Comparison of ENCODE assay signal across 9 cellular contexts in genomic region chr1:116934586-116935207, GRCh38. TPM values are rescaled to one million over a fixed set of nuclear protein-coding genes. Genes with fewer than 3 reads are reported as not detected.
A peak's percentile ranks its signal among the peaks of the same experiment; 100 is the strongest.
DNase-seq lines count a peak whose midpoint lies in the region; ATAC-seq and TF ChIP-seq lines count a peak whose summit lies in the region.
"Had no signal": no experiment of that assay in that cellular context is flagged by ENCODE, and none has a peak within 500 bp of the region (broad histone marks: within the 10 kb centered on the region; RNA-seq: fewer than 3 reads in every experiment).

No MANE protein-coding gene starts in this region.

- no peak for ATAC-seq in CD4-positive, alpha-beta T cell (ENCODE audit: poor library complexity)
- no peak for ATAC-seq in HG02759 (IDR thresholded peaks at IDR 0.05; ENCODE audit: unreplicated experiment)

- no peaks in the 10 kb centered on the region for H3K36me3 Mint-ChIP-seq in CD4-positive, alpha-beta T cell (ENCODE audit: low read depth)
- no peaks in the 10 kb centered on the region for H3K36me3 Mint-ChIP-seq in T-helper 1 cell treated with Interleukin-12 subunit alpha and Interleukin-12 subunit beta and Interleukin-4 antibody, amounts not matched to agents 30 μg/mL and 1 μg/mL, for 36 hours (ENCODE audit: low read depth)
- H3K36me3 Mint-ChIP-seq in immature natural killer cell, result no peaks in the 10 kb centered on the region

- H3K27me3 ChIP-seq in CD4-positive, alpha-beta T cell (ENCODE audit: control insufficient read depth, insufficient read depth, low read length), result no peaks in the 10 kb centered on the region

- H3K4me3 Mint-ChIP-seq in CD4-positive, alpha-beta T cell, result no peak overlapping the region
- peak overlapping the region; percentile 25 for H3K4me3 Mint-ChIP-seq in T-helper 1 cell treated with Interleukin-12 subunit alpha and Interleukin-12 subunit beta and Interleukin-4 antibody, amounts not matched to agents 30 μg/mL and 1 μg/mL, for 36 hours
- peak overlapping the region in 1 of 5 donors; percentile 26 for H3K4me3 Mint-ChIP-seq in immature natural killer cell

- peaks cover 25% of the 10 kb centered on the region for H3K4me1 Mint-ChIP-seq in CD4-positive, alpha-beta T cell (ENCODE audit: low read depth)
- peaks cover 25% of the 10 kb centered on the region for H3K4me1 Mint-ChIP-seq in T-helper 1 cell treated with Interleukin-12 subunit alpha and Interleukin-12 subunit beta and Interleukin-4 antibody, amounts not matched to agents 30 μg/mL and 1 μg/mL, for 36 hours (ENCODE audit: low read depth)
- peaks cover 16 to 21% of the 10 kb centered on the region in 2 donors for H3K4me1 Mint-ChIP-seq in immature natural killer cell

- H3K27me3 Mint-ChIP-seq in CD4-positive, alpha-beta T cell, result no peaks in the 10 kb centered on the region
- H3K27me3 Mint-ChIP-seq in T-helper 1 cell treated with Interleukin-12 subunit alpha and Interleukin-12 subunit beta and Interleukin-4 antibody, amounts not matched to agents 30 μg/mL and 1 μg/mL, for 36 hours (ENCODE audit: low read depth), result no peaks in the 10 kb centered on the region
- peaks cover 0 to 1% (median 0%) of the 10 kb centered on the region in 3 donors for H3K27me3 Mint-ChIP-seq in immature natural killer cell (ENCODE audit: low read depth in 3 of 3)

- no peaks in the 10 kb centered on the region for H3K9me3 Mint-ChIP-seq in CD4-positive, alpha-beta T cell
- no peaks in the 10 kb centered on the region for H3K9me3 Mint-ChIP-seq in T-helper 1 cell treated with Interleukin-12 subunit alpha and Interleukin-12 subunit beta and Interleukin-4 antibody, amounts not matched to agents 30 μg/mL and 1 μg/mL, for 36 hours
- H3K9me3 Mint-ChIP-seq in immature natural killer cell, result no peaks in the 10 kb centered on the region

- H3K27ac ChIP-seq in CD4-positive, alpha-beta T cell (ENCODE audit: low read depth, low read length), result no peak overlapping the region

- no peak for DNase-seq in CD4-positive, alpha-beta T cell
- DNase-seq in GM19240 (ENCODE audit: insufficient read length, low spot score) (peak; percentile 34), immature natural killer cell (peak; percentile 6 to 37 (median 26)), DMS114 treated with DMSO at 0.1 percent for 48 hours (lab: John Stamatoyannopoulos, UW; ENCODE audit: unreplicated experiment) (no peak), NCI-H187 (lab: John Stamatoyannopoulos, UW) (no peak), NCI-H345 (lab: John Stamatoyannopoulos, UW) (no peak)
- DNase-seq: stimulated activated CD8-positive, alpha-beta memory T cell treated with anti-CD3 and anti-CD28 coated beads, Interleukin-4, amount 100 ng/mL, for 48 hours had no signal

- H3K27ac Mint-ChIP-seq in CD4-positive, alpha-beta T cell, result peak overlapping the region; percentile 76
- peak overlapping the region; percentile 79 for H3K27ac Mint-ChIP-seq in T-helper 1 cell treated with Interleukin-12 subunit alpha and Interleukin-12 subunit beta and Interleukin-4 antibody, amounts not matched to agents 30 μg/mL and 1 μg/mL, for 36 hours
- H3K27ac Mint-ChIP-seq in immature natural killer cell, result peak overlapping the region in 4 of 6 donors; percentile 24 to 81 (median 42)

- TF ChIP-seq CTCF in CD4-positive, alpha-beta T cell (IDR thresholded peaks at IDR 0.05), result peak; percentile 33

- POLR2A ChIA-PET in CD4-positive, alpha-beta T cell (lab: Charles Lee), result interaction anchor here (0.5 to 1.6 kb wide), 6 partner anchors 41 to 197 kb away, joined by 3 to 7 read pairs (median 4); no protein-coding TSS in a partner anchor

- intact Hi-C loops in CD4-positive, alpha-beta T cell (cut with DNase I, micrococcal nuclease), result loop anchor here (5.0 to 10.0 kb wide), 4 partner anchors 53 to 170 kb away; no protein-coding TSS in a partner anchor

- no peaks in the 10 kb centered on the region for H3K9me3 ChIP-seq in CD4-positive, alpha-beta T cell (ENCODE audit: control insufficient read depth, low read length)

- CTCF ChIA-PET in CD4-positive, alpha-beta T cell (lab: Charles Lee), result interaction anchor here (0.8 to 1.4 kb wide), 3 partner anchors 18 to 198 kb away, joined by 3 to 6 read pairs (median 4); no protein-coding TSS in a partner anchor

RNA-seq across cellular contexts. Expression of gene PTGFRN, which starts 25.0 kb away (rescaled TPM):
- under 1 TPM; 0.38 to 0.45 TPM for total RNA-seq in CD4-positive, alpha-beta T cell
- polyA plus RNA-seq in immature natural killer cell, result under 1 TPM in 1 of 3 donors, not detected in 2; 0.17 TPM

Comparison
In these comparisons a context has a peak if more than half of its experiments do, and no peak if none do; other contexts are left out.
1. DNase-seq: peak in GM19240 (single experiment) and immature natural killer cell (3 of 3); none in CD4-positive, alpha-beta T cell (0 of 10), DMS114 treated with DMSO at 0.1 percent for 48 hours (single experiment), NCI-H187 (0 of 2) and NCI-H345 (single experiment).
2. Peak in every context shown above with its lines, with median percentiles within 50 percentile points of each other: H3K27ac Mint-ChIP-seq.